In genomic region chr13:91056746-91057145, GRCh38 we compare ENCODE assay signal across 13 cellular contexts.
DNase-seq lines count a peak whose midpoint lies in the region; ATAC-seq and TF ChIP-seq lines count a peak whose summit lies in the region.
"Had no signal": no experiment of that assay in that cellular context is flagged by ENCODE, and none has a peak within 500 bp of the region (broad histone marks: within the 10 kb centered on the region; RNA-seq: fewer than 3 reads in every experiment).

No MANE protein-coding gene starts in this region.

- H2AFZ ChIP-seq in neural progenitor cell (replicated peaks): no peak overlapping the region

- H3K27ac Mint-ChIP-seq in osteocyte (ENCODE audit: unreplicated experiment) (no peak overlapping the region), neural progenitor cell (no peak overlapping the region)
- H3K27ac Mint-ChIP-seq: activated T-helper 1 cell treated with anti-CD3 and anti-CD28 coated beads, Interleukin-12 subunit alpha, Interleukin-12 subunit beta, Interleukin-2, Interleukin-4 antibody, amounts not matched to agents 30 ng/mL and 10 ng/mL and 1 ng/mL, durations not matched to agents 14 hours and 24 hours and 36 hours; brain had no signal

- TF ChIP-seq EP300 in transverse colon (IDR thresholded peaks at IDR 0.05; ENCODE audit: low read depth): no peak

- in situ Hi-C loops in transverse colon (cut with MboI; ENCODE audit: low pct_ligation_motif_present in 1 of 4, low pct_unique_long_range_greater_than_20kb in 1 of 4, low sequenced_read_pairs in 3 of 4): no loop called here

- H3K27me3 Mint-ChIP-seq in osteocyte (ENCODE audit: unreplicated experiment): peaks cover 3% of the 10 kb centered on the region
- peaks cover 5% of the 10 kb centered on the region for H3K27me3 Mint-ChIP-seq in neural progenitor cell (ENCODE audit: insufficient read depth, low read depth)

- no peaks in the 10 kb centered on the region for H3K27me3 ChIP-seq in neural progenitor cell
- no peaks in the 10 kb centered on the region for H3K27me3 ChIP-seq in transverse colon
- H3K27me3 ChIP-seq: pancreas had no signal

- peak; percentile 94 for ATAC-seq in GM18870 (IDR thresholded peaks at IDR 0.05; ENCODE audit: unreplicated experiment)
- peak; percentile 62 for ATAC-seq in GM21576 (IDR thresholded peaks at IDR 0.05; ENCODE audit: unreplicated experiment)
- peak; percentile 88 for ATAC-seq in HG03097 (IDR thresholded peaks at IDR 0.05; ENCODE audit: low FRiP score, unreplicated experiment)
- ATAC-seq: pancreas had no signal

- H3K4me1 Mint-ChIP-seq in osteocyte (ENCODE audit: unreplicated experiment) (peaks cover 16% of the 10 kb centered on the region), neural progenitor cell (peaks cover 1% of the 10 kb centered on the region)

- no peak overlapping the region for H3K27ac ChIP-seq in neural progenitor cell
- H3K27ac ChIP-seq in transverse colon: no peak overlapping the region
- H3K27ac ChIP-seq: pancreas had no signal

- no peaks in the 10 kb centered on the region for H3K79me2 ChIP-seq in neural progenitor cell (ENCODE audit: low read depth)

- intact Hi-C loops in transverse colon (cut with DNase I; ENCODE audit: low total_unique reads): no loop called here

- H3K9me3 Mint-ChIP-seq in osteocyte (ENCODE audit: unreplicated experiment): no peaks in the 10 kb centered on the region
- H3K9me3 Mint-ChIP-seq in neural progenitor cell: peaks cover 9% of the 10 kb centered on the region

- H3K4me2 ChIP-seq in neural progenitor cell: no peak overlapping the region

- no peaks in the 10 kb centered on the region for H3K36me3 ChIP-seq in neural progenitor cell
- no peaks in the 10 kb centered on the region for H3K36me3 ChIP-seq in transverse colon
- H3K36me3 ChIP-seq: pancreas had no signal

- H3K36me3 Mint-ChIP-seq in osteocyte (ENCODE audit: unreplicated experiment) (no peaks in the 10 kb centered on the region), neural progenitor cell (no peaks in the 10 kb centered on the region)
- H3K36me3 Mint-ChIP-seq: brain had no signal

- H3K9me3 ChIP-seq in neural progenitor cell (ENCODE audit: low read depth) (no peaks in the 10 kb centered on the region), transverse colon (no peaks in the 10 kb centered on the region)
- H3K9me3 ChIP-seq: pancreas had no signal

- TF ChIP-seq CTCF in osteocyte (IDR thresholded peaks at IDR 0.05) (no peak), neural progenitor cell (IDR thresholded peaks at IDR 0.05) (no peak), transverse colon (IDR thresholded peaks at IDR 0.05) (no peak)

- H3K4me1 ChIP-seq in neural progenitor cell: no peaks in the 10 kb centered on the region
- H3K4me1 ChIP-seq in transverse colon: no peaks in the 10 kb centered on the region
- H3K4me1 ChIP-seq: pancreas had no signal

- 50 to 53% methylated on average over 1 to 2 of the region's 2 CpGs for WGBS in transverse colon (ENCODE audit: low coverage in 1 of 2), 2 donors

- H3K4me3 ChIP-seq in neural progenitor cell (no peak overlapping the region), transverse colon (no peak overlapping the region)
- H3K4me3 ChIP-seq: pancreas had no signal

- H3F3A ChIP-seq in neural progenitor cell (ENCODE audit: low read depth): no peaks in the 10 kb centered on the region

- H3K9ac ChIP-seq in neural progenitor cell: no peak overlapping the region

- TF ChIP-seq POLR2A in Raji (IDR thresholded peaks at IDR 0.05; ENCODE audit: insufficient read depth, low read depth, low read length) (0 out of 2 replicates have a peak, but pooled peaks have one; percentile 22), transverse colon (IDR thresholded peaks at IDR 0.05) (no peak)

- no peaks in the 10 kb centered on the region for H4K20me1 ChIP-seq in neural progenitor cell (ENCODE audit: low read depth)

- H3K4me3 Mint-ChIP-seq in osteocyte (ENCODE audit: unreplicated experiment): no peak overlapping the region
- no peak overlapping the region for H3K4me3 Mint-ChIP-seq in neural progenitor cell
- H3K4me3 Mint-ChIP-seq: activated T-helper 1 cell treated with anti-CD3 and anti-CD28 coated beads, Interleukin-12 subunit alpha, Interleukin-12 subunit beta, Interleukin-2, Interleukin-4 antibody, amounts not matched to agents 30 ng/mL and 10 ng/mL and 1 ng/mL, durations not matched to agents 14 hours and 24 hours and 36 hours; brain had no signal

- DNase-seq in osteocyte (ENCODE audit: extremely low spot score, unreplicated experiment): no peak
- no peak for DNase-seq in NCI-H2029 (lab: John Stamatoyannopoulos, UW)
- no peak for DNase-seq in neural progenitor cell (ENCODE audit: low spot score)
- DNase-seq in transverse colon: no peak
- DNase-seq: pancreas; SIG-M5; stimulated activated CD4-positive, alpha-beta T cell treated with anti-CD3 and anti-CD28 coated beads, Interleukin-15, amount 100 ng/mL, for 24 hours had no signal
